10 cellular contexts compared by ENCODE assay signal in the genomic region with DNA sequence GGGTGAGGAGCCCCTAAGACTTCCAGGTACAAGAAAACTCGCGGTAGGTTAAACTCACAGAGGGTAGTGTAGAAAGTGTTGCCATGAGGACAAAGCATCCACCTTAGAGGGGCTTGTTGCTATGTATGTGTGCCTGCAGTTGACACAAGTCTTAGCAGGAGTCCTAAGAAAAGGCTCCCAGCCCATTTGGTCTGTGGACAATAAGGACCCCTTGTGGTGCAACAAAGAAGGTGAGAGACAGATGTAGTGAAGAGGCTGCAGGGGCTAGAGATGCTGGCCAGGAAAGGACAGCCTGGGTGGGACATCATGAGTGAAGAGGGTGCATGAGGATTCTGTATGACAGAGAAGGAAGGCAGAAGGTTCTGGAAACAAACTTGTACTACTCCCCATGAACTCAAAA. TPM values are rescaled to one million over a fixed set of nuclear protein-coding genes. Genes with fewer than 3 reads are reported as not detected.
DNase-seq lines count a peak whose midpoint lies in the region; ATAC-seq and TF ChIP-seq lines count a peak whose summit lies in the region.
"Had no signal": no experiment of that assay in that cellular context is flagged by ENCODE, and none has a peak within 500 bp of the region (broad histone marks: within the 10 kb centered on the region; RNA-seq: fewer than 3 reads in every experiment).

No MANE protein-coding gene starts in this region.

- H2BK5ac ChIP-seq in neuronal stem cell (ENCODE audit: low read length), result no peak overlapping the region

- H3K14ac ChIP-seq in neuronal stem cell (ENCODE audit: low read length), result no peak overlapping the region

- no peak overlapping the region for H3K27ac Mint-ChIP-seq in brain
- no peak overlapping the region for H3K27ac Mint-ChIP-seq in memory B cell

- H4K20me1 ChIP-seq in OCI-LY1 (ENCODE audit: insufficient read depth, low read length), result no peaks in the 10 kb centered on the region

- no peaks in the 10 kb centered on the region for H3K79me1 ChIP-seq in neuronal stem cell (ENCODE audit: low read depth, low read length)

- H3K9me2 ChIP-seq in OCI-LY1 (ENCODE audit: low read depth, low read length), result no peaks in the 10 kb centered on the region

- no peak overlapping the region for H3K23ac ChIP-seq in neuronal stem cell (ENCODE audit: low read depth, low read length, poor library complexity)

- intact Hi-C loops in posterior vena cava (cut with DNase I), result loop anchor here in 1 of 2 donors (5.0 kb wide), 1 partner anchor 81 kb away; no protein-coding TSS in a partner anchor

- no peak overlapping the region for H4K8ac ChIP-seq in neuronal stem cell (ENCODE audit: low read depth, low read length)

- WGBS in neuronal stem cell (ENCODE audit: extremely low coverage in 2 of 2, insufficient read length in 2 of 2, insufficient replicate concordance in 1 of 2), 2 donors, result no CpG with 5 or more reads among the region's 2 CpGs

- no peak overlapping the region for H3K18ac ChIP-seq in neuronal stem cell (ENCODE audit: low read length)

- H3K36me3 ChIP-seq in OCI-LY1 (ENCODE audit: insufficient read depth, low read length) (no peaks in the 10 kb centered on the region), neuronal stem cell (replicated peaks in 1 of 2; ENCODE audit: control insufficient read depth in 2 of 2, insufficient read depth in 2 of 2, low read length in 2 of 2) (no peaks in the 10 kb centered on the region)

- H3K9me3 Mint-ChIP-seq in brain (peaks cover 2 to 11% (median 6%) of the 10 kb centered on the region in 5 experiments), memory B cell (peaks cover 2% of the 10 kb centered on the region)

- no peak overlapping the region for H3K4ac ChIP-seq in neuronal stem cell (ENCODE audit: low read length)

- H3K9me3 ChIP-seq in OCI-LY1 (ENCODE audit: low read length) (peaks cover 12% of the 10 kb centered on the region; the same call in 1 of the 2 replicates), neuronal stem cell (replicated peaks in 1 of 2; ENCODE audit: control insufficient read depth in 2 of 2, insufficient read depth in 1 of 2, low read depth in 1 of 2, low read length in 2 of 2) (peaks cover 0 to 2% of the 10 kb centered on the region in 2 donors)

- H2AFZ ChIP-seq in OCI-LY1 (ENCODE audit: low read length) (no peak overlapping the region), neuronal stem cell (ENCODE audit: low read length) (no peak overlapping the region)

- H3K9ac ChIP-seq in OCI-LY1 (ENCODE audit: low read length) (no peak overlapping the region), neuronal stem cell (ENCODE audit: low read depth, low read length, poor library complexity) (no peak overlapping the region)

- H3F3A ChIP-seq in OCI-LY1 (ENCODE audit: insufficient read depth, low read length), result no peaks in the 10 kb centered on the region

- H3K4me1 ChIP-seq in OCI-LY1 (ENCODE audit: insufficient read depth, low read length, severe bottlenecking) (peaks cover 2% of the 10 kb centered on the region), neuronal stem cell (ENCODE audit: control insufficient read depth in 2 of 2, insufficient read depth in 1 of 2, low read depth in 1 of 2, low read length in 2 of 2) (no peaks in the 10 kb centered on the region)

- H3K27me3 Mint-ChIP-seq in brain, result peaks cover 3% of the 10 kb centered on the region
- H3K27me3 Mint-ChIP-seq in memory B cell, result no peaks in the 10 kb centered on the region

- H3K4me2 ChIP-seq in OCI-LY1 (ENCODE audit: low read length), result no peak overlapping the region
- no peak overlapping the region for H3K4me2 ChIP-seq in neuronal stem cell (ENCODE audit: insufficient read depth, low read length, poor library complexity, severe bottlenecking)

- no peak overlapping the region for H2BK120ac ChIP-seq in neuronal stem cell (ENCODE audit: low read depth, low read length)

- TF ChIP-seq CTCF in OCI-LY1 (IDR thresholded peaks at IDR 0.05; ENCODE audit: low read length) (peak; percentile 72), brain (conservative IDR thresholded peaks at IDR 0.05) (peak; percentile 32)

- H3K4me3 ChIP-seq in OCI-LY1 (ENCODE audit: low read depth, low read length, poor library complexity, severe bottlenecking) (no peak overlapping the region), neuronal stem cell (ENCODE audit: low read length in 2 of 2) (no peak overlapping the region)

- no peaks in the 10 kb centered on the region for H3K4me1 Mint-ChIP-seq in brain
- peaks cover 7% of the 10 kb centered on the region for H3K4me1 Mint-ChIP-seq in memory B cell

- H2BK12ac ChIP-seq in neuronal stem cell (ENCODE audit: low read length), result no peak overlapping the region

- H3K4me3 Mint-ChIP-seq in brain, result no peak overlapping the region
- no peak overlapping the region for H3K4me3 Mint-ChIP-seq in memory B cell

- ATAC-seq in GM21786 (IDR thresholded peaks at IDR 0.05; ENCODE audit: unreplicated experiment) (peak; percentile 52), memory B cell (ENCODE audit: low read depth) (peak; percentile 91)

- H3K27ac ChIP-seq in OCI-LY1 (ENCODE audit: low read depth, low read length, poor library complexity, severe bottlenecking) (no peak overlapping the region), neuronal stem cell (replicated peaks; ENCODE audit: low read length) (no peak overlapping the region)

- H3K27me3 ChIP-seq in OCI-LY1 (ENCODE audit: insufficient read depth, low read length) (peaks cover 8% of the 10 kb centered on the region; the same call in 1 of the 2 replicates), neuronal stem cell (ENCODE audit: control insufficient read depth in 3 of 3, insufficient read depth in 3 of 3, low read depth in 1 of 3, low read length in 3 of 3) (peaks cover 0 to 8% (median 0%) of the 10 kb centered on the region in 3 experiments)

- H3K79me2 ChIP-seq in OCI-LY1 (ENCODE audit: insufficient read depth, low read length), result no peaks in the 10 kb centered on the region

- H2BK15ac ChIP-seq in neuronal stem cell (ENCODE audit: low read length), result no peak overlapping the region

- H3K36me3 Mint-ChIP-seq in brain (no peaks in the 10 kb centered on the region), memory B cell (no peaks in the 10 kb centered on the region)

- no peak overlapping the region for H4K91ac ChIP-seq in neuronal stem cell (ENCODE audit: low read depth, low read length, poor library complexity)

- no peak overlapping the region for H2AK5ac ChIP-seq in neuronal stem cell (ENCODE audit: low read depth, low read length)

- peak; percentile 66 for DNase-seq in EH (ENCODE audit: low read depth)
- no peak for DNase-seq in memory B cell (ENCODE audit: low spot score in 2 of 2)
- DNase-seq in neuronal stem cell (ENCODE audit: low spot score), result no peak
- no peak for DNase-seq in posterior vena cava (ENCODE audit: low spot score)
- no peak for DNase-seq in COLO668 (lab: John Stamatoyannopoulos, UW; ENCODE audit: unreplicated experiment)

RNA-seq across cellular contexts. Expression of a gene that starts 36.3 kb away (rescaled TPM):
- polyA plus RNA-seq in brain (ENCODE audit: insufficient read depth, low read depth, low replicate concordance), result not detected
- polyA plus RNA-seq in neuronal stem cell (2013, experiment 1 of 2), result not detected
- polyA plus RNA-seq in neuronal stem cell (2013, experiment 2 of 2), result not detected
- total RNA-seq in posterior vena cava, result 1 to 10 TPM; 5.2 to 6.1 TPM

RNA-seq across cellular contexts. Expression of a gene that starts 38.0 kb away (rescaled TPM):
- polyA plus RNA-seq in brain (ENCODE audit: insufficient read depth, low read depth, low replicate concordance), result not detected
- not detected for polyA plus RNA-seq in neuronal stem cell (2013, experiment 1 of 2)
- polyA plus RNA-seq in neuronal stem cell (2013, experiment 2 of 2), result not detected
- not detected for total RNA-seq in posterior vena cava
- total RNA-seq: skeletal muscle tissue; T-helper 1 cell treated with Interleukin-12 subunit alpha and Interleukin-12 subunit beta and Interleukin-4 antibody, amounts not matched to agents 30 ng/mL and 1 ng/mL, for 36 hours had no signal

RNA-seq across cellular contexts. Expression of a gene that starts 56.8 kb away (rescaled TPM):
- polyA plus RNA-seq in brain (ENCODE audit: insufficient read depth, low read depth, low replicate concordance), result not detected
- not detected for polyA plus RNA-seq in neuronal stem cell (2013, experiment 1 of 2)
- polyA plus RNA-seq in neuronal stem cell (2013, experiment 2 of 2), result not detected
- total RNA-seq in posterior vena cava, result not detected
- total RNA-seq: skeletal muscle tissue; T-helper 1 cell treated with Interleukin-12 subunit alpha and Interleukin-12 subunit beta and Interleukin-4 antibody, amounts not matched to agents 30 ng/mL and 1 ng/mL, for 36 hours had no signal
